16 cellular contexts compared by ENCODE assay signal in genomic region chr18:23938046-23938756, GRCh38.
A peak's percentile ranks its signal among the peaks of the same experiment; 100 is the strongest.
DNase-seq lines count a peak whose midpoint lies in the region; ATAC-seq and TF ChIP-seq lines count a peak whose summit lies in the region.
"Had no signal": no experiment of that assay in that cellular context is flagged by ENCODE, and none has a peak within 500 bp of the region (broad histone marks: within the 10 kb centered on the region; RNA-seq: fewer than 3 reads in every experiment).

No MANE protein-coding gene starts in this region.

- CTCF ChIA-PET in CD8-positive, alpha-beta T cell (lab: Charles Lee) = interaction anchor here (1.0 to 3.2 kb wide), 2 partner anchors 9 to 19 kb away, joined by 3 to 14 read pairs; no protein-coding TSS in a partner anchor

- peaks cover 62% of the 10 kb centered on the region for H3K4me1 Mint-ChIP-seq in CD8-positive, alpha-beta T cell (ENCODE audit: low read depth)
- H3K4me1 Mint-ChIP-seq in central memory CD8-positive, alpha-beta T cell = peaks cover 53% of the 10 kb centered on the region

- peak in 4 of 7 experiments; percentile 17 to 55 (median 24) for DNase-seq in CD8-positive, alpha-beta T cell
- DNase-seq in Karpas-422 (peak; percentile 46), anterior cingulate cortex (lab: John Stamatoyannopoulos, UW) (no peak), sciatic nerve (ENCODE audit: low spot score) (no peak), NCI-H1436 treated with DMSO at 0.1 percent for 48 hours (lab: John Stamatoyannopoulos, UW) (no peak), left ventricle myocardium inferior (no peak)
- no peak for DNase-seq in central memory CD8-positive, alpha-beta T cell (ENCODE audit: low spot score in 2 of 2)
- DNase-seq: activated CD4-positive, alpha-beta T cell treated with anti-CD3 and anti-CD28 coated beads for 1 hour; amniotic stem cell; effector memory CD4-positive, alpha-beta T cell; GM23248; kidney; NCI-H146; NCI-H82; SK-N-SH had no signal

- no peaks in the 10 kb centered on the region for H3K9me2 ChIP-seq in Karpas-422 (replicated peaks; ENCODE audit: insufficient read depth, low read length)
- H3K9me2 ChIP-seq: SK-N-SH had no signal

- H3K9me3 ChIP-seq in CD8-positive, alpha-beta T cell (ENCODE audit: low read length) = no peaks in the 10 kb centered on the region
- H3K9me3 ChIP-seq in Karpas-422 (ENCODE audit: low read length) (no peaks in the 10 kb centered on the region), left ventricle myocardium inferior (replicated peaks) (no peaks in the 10 kb centered on the region)
- H3K9me3 ChIP-seq: SK-N-SH had no signal

- H3K4me3 ChIP-seq in CD8-positive, alpha-beta T cell (ENCODE audit: low read depth, low read length) = no peak overlapping the region
- no peak overlapping the region for H3K4me3 ChIP-seq in Karpas-422 (ENCODE audit: low read length)
- no peak overlapping the region for H3K4me3 ChIP-seq in left ventricle myocardium inferior
- H3K4me3 ChIP-seq: GM23248 had no signal

- no peak for TF ChIP-seq CTCF in CD8-positive, alpha-beta T cell (IDR thresholded peaks at IDR 0.05)
- TF ChIP-seq CTCF in left ventricle myocardium inferior (IDR thresholded peaks at IDR 0.05; ENCODE audit: borderline replicate concordance) = no peak

- peaks cover 31% of the 10 kb centered on the region for H3K4me1 ChIP-seq in CD8-positive, alpha-beta T cell (ENCODE audit: insufficient read depth, low read length)
- H3K4me1 ChIP-seq in Karpas-422 (ENCODE audit: low read length) (no peaks in the 10 kb centered on the region), left ventricle myocardium inferior (peaks cover 15% of the 10 kb centered on the region)

- no peaks in the 10 kb centered on the region for H3K27me3 ChIP-seq in CD8-positive, alpha-beta T cell (ENCODE audit: insufficient read depth, low read length)
- no peaks in the 10 kb centered on the region for H3K27me3 ChIP-seq in Karpas-422 (ENCODE audit: low read length)
- H3K27me3 ChIP-seq in left ventricle myocardium inferior (ENCODE audit: low read depth) = no peaks in the 10 kb centered on the region

- H2AFZ ChIP-seq in Karpas-422 (ENCODE audit: low read length) = no peak overlapping the region
- H2AFZ ChIP-seq: GM23248 had no signal

- no peaks in the 10 kb centered on the region for H3K27me3 Mint-ChIP-seq in CD8-positive, alpha-beta T cell (ENCODE audit: low read depth)
- H3K27me3 Mint-ChIP-seq in central memory CD8-positive, alpha-beta T cell = no peaks in the 10 kb centered on the region

- H3K9ac ChIP-seq in Karpas-422 (ENCODE audit: low read length) = no peak overlapping the region
- H3K9ac ChIP-seq: GM23248, SK-N-SH had no signal

- peak; percentile 45 for ATAC-seq in CD8-positive, alpha-beta T cell
- ATAC-seq in GM19395 (IDR thresholded peaks at IDR 0.05; ENCODE audit: unreplicated experiment) = peak; percentile 53
- ATAC-seq in central memory CD8-positive, alpha-beta T cell (replicated peaks; ENCODE audit: extremely low read depth, poor library complexity, severe bottlenecking) = peak; percentile 47
- no peak for ATAC-seq in sciatic nerve

- H3K4me2 ChIP-seq in Karpas-422 (ENCODE audit: low read depth, low read length, poor library complexity, severe bottlenecking) = no peak overlapping the region
- H3K4me2 ChIP-seq: SK-N-SH had no signal

- POLR2A ChIA-PET in CD8-positive, alpha-beta T cell (lab: Charles Lee) = interaction anchor here (1.6 kb wide), 1 partner anchor 12 kb away, joined by 3 read pairs; no protein-coding TSS in a partner anchor

- H3K36me3 ChIP-seq in CD8-positive, alpha-beta T cell (ENCODE audit: insufficient read depth, low read length) = no peaks in the 10 kb centered on the region
- no peaks in the 10 kb centered on the region for H3K36me3 ChIP-seq in Karpas-422 (ENCODE audit: insufficient read depth, low read length)
- H3K36me3 ChIP-seq in left ventricle myocardium inferior = peaks cover 11% of the 10 kb centered on the region

- H3K36me3 Mint-ChIP-seq in CD8-positive, alpha-beta T cell = no peaks in the 10 kb centered on the region
- H3K36me3 Mint-ChIP-seq in central memory CD8-positive, alpha-beta T cell (ENCODE audit: insufficient read depth) = peaks cover 5% of the 10 kb centered on the region

- H4K20me1 ChIP-seq in Karpas-422 (ENCODE audit: insufficient read depth, low read depth, low read length) = no peaks in the 10 kb centered on the region

- H3K27ac ChIP-seq in CD8-positive, alpha-beta T cell (ENCODE audit: low read depth, low read length) = no peak overlapping the region
- no peak overlapping the region for H3K27ac ChIP-seq in Karpas-422 (ENCODE audit: low read length)
- H3K27ac ChIP-seq in left ventricle myocardium inferior (replicated peaks) = no peak overlapping the region
- H3K27ac ChIP-seq: GM23248 had no signal

- no peak overlapping the region for H3K4me3 Mint-ChIP-seq in CD8-positive, alpha-beta T cell
- peak overlapping the region; percentile 11 for H3K4me3 Mint-ChIP-seq in central memory CD8-positive, alpha-beta T cell

- intact Hi-C loops in CD8-positive, alpha-beta T cell (cut with DNase I, micrococcal nuclease) = no loop called here
- intact Hi-C loops in sciatic nerve (cut with DNase I) (no loop called here), left ventricle myocardium inferior (cut with micrococcal nuclease) (no loop called here)

- H3K9me3 Mint-ChIP-seq in CD8-positive, alpha-beta T cell = no peaks in the 10 kb centered on the region
- H3K9me3 Mint-ChIP-seq in central memory CD8-positive, alpha-beta T cell = no peaks in the 10 kb centered on the region

- no peaks in the 10 kb centered on the region for H3K79me2 ChIP-seq in Karpas-422 (ENCODE audit: low read length)

- no peak overlapping the region for H3K27ac Mint-ChIP-seq in CD8-positive, alpha-beta T cell
- no peak overlapping the region for H3K27ac Mint-ChIP-seq in central memory CD8-positive, alpha-beta T cell (ENCODE audit: low read depth)

Comparison
In these comparisons a context has a peak if more than half of its experiments do, and no peak if none do; other contexts are left out.
1. DNase-seq: peak in CD8-positive, alpha-beta T cell (4 of 7) and Karpas-422 (single experiment); none in central memory CD8-positive, alpha-beta T cell (0 of 2), anterior cingulate cortex (0 of 58), sciatic nerve (single experiment), NCI-H1436 treated with DMSO at 0.1 percent for 48 hours (single experiment) and left ventricle myocardium inferior (single experiment).